ENCODE assay signal across 9 cellular contexts in the genomic region with DNA sequence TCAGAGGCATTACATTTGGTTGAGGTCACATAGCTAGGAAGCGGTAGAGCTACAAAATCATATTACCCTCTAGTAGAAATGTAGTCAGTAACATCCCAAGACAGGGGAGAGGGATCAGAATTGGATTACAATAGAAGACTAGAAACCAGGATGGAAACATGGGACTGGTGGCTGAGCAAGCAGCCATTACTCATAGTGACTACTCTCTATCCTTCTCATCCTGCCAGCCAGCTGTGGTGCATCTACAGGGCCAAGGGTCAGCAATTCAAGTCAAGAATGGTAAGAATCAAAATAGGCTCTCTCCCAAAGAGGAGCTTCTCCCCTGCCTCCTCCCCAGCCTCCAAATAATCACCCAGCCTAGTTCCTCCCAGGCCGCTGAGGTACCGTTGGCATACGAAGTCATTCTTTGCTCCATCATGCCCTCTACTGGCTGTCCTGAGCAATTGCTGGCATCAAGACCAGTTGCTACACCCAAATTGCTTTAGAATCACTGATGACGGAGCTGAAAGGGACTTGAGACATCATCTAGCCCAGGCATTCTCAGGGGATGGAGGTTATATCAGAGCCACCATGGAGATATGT. TPM values are rescaled to one million over a fixed set of nuclear protein-coding genes. Genes with fewer than 3 reads are reported as not detected.
A peak's percentile ranks its signal among the peaks of the same experiment; 100 is the strongest.
DNase-seq lines count a peak whose midpoint lies in the region; ATAC-seq and TF ChIP-seq lines count a peak whose summit lies in the region.
"Had no signal": no experiment of that assay in that cellular context is flagged by ENCODE, and none has a peak within 500 bp of the region (broad histone marks: within the 10 kb centered on the region; RNA-seq: fewer than 3 reads in every experiment).

No MANE protein-coding gene starts in this region.

- TF ChIP-seq CTCF in C4-2B (conservative IDR thresholded peaks at IDR 0.05): peak; percentile 80
- TF ChIP-seq CTCF in psoas muscle (IDR thresholded peaks at IDR 0.05): peak; percentile 70

- H3K9me3 ChIP-seq in psoas muscle: no peaks in the 10 kb centered on the region

- intact Hi-C loops in activated T-helper 1 cell treated with anti-CD3 and anti-CD28 coated beads, Interleukin-12 subunit alpha, Interleukin-12 subunit beta, Interleukin-2, Interleukin-4 antibody, amounts not matched to agents 30 ng/mL and 10 ng/mL and 1 ng/mL, durations not matched to agents 14 hours and 24 hours and 36 hours (cut with micrococcal nuclease): loop anchor here (1.0 to 5.0 kb wide), 5 partner anchors 67 to 537 kb away; partner anchors contain the start of genes EDA and IGBP1
- intact Hi-C loops in psoas muscle (cut with DNase I): loop anchor here (5.0 kb wide), 1 partner anchor 493 kb away; no protein-coding TSS in a partner anchor

- ATAC-seq in GM18519 (IDR thresholded peaks at IDR 0.05; ENCODE audit: low FRiP score, unreplicated experiment): peak; percentile 66
- ATAC-seq in HG03342 (IDR thresholded peaks at IDR 0.05; ENCODE audit: unreplicated experiment): peak; percentile 71
- peak; percentile 55 to 84 (median 72) for ATAC-seq in psoas muscle

- H3K9me3 Mint-ChIP-seq in activated T-helper 1 cell treated with anti-CD3 and anti-CD28 coated beads, Interleukin-12 subunit alpha, Interleukin-12 subunit beta, Interleukin-2, Interleukin-4 antibody, amounts not matched to agents 30 ng/mL and 10 ng/mL and 1 ng/mL, durations not matched to agents 14 hours and 24 hours and 36 hours: no peaks in the 10 kb centered on the region

- no peak overlapping the region for H3K27ac Mint-ChIP-seq in activated T-helper 1 cell treated with anti-CD3 and anti-CD28 coated beads, Interleukin-12 subunit alpha, Interleukin-12 subunit beta, Interleukin-2, Interleukin-4 antibody, amounts not matched to agents 30 ng/mL and 10 ng/mL and 1 ng/mL, durations not matched to agents 14 hours and 24 hours and 36 hours

- peaks cover 3% of the 10 kb centered on the region for H3K27me3 Mint-ChIP-seq in activated T-helper 1 cell treated with anti-CD3 and anti-CD28 coated beads, Interleukin-12 subunit alpha, Interleukin-12 subunit beta, Interleukin-2, Interleukin-4 antibody, amounts not matched to agents 30 ng/mL and 10 ng/mL and 1 ng/mL, durations not matched to agents 14 hours and 24 hours and 36 hours (ENCODE audit: insufficient read depth)

- 15 to 21% (median 19%) methylated on average over 5 of the region's 5 CpGs for WGBS in psoas muscle, 3 donors

- no peaks in the 10 kb centered on the region for H3K4me1 ChIP-seq in psoas muscle

- peaks cover 0 to 35% (median 0%) of the 10 kb centered on the region in 3 donors for H3K27me3 ChIP-seq in psoas muscle (ENCODE audit: insufficient read depth in 3 of 3, low read length in 2 of 3)

- H3K36me3 Mint-ChIP-seq in activated T-helper 1 cell treated with anti-CD3 and anti-CD28 coated beads, Interleukin-12 subunit alpha, Interleukin-12 subunit beta, Interleukin-2, Interleukin-4 antibody, amounts not matched to agents 30 ng/mL and 10 ng/mL and 1 ng/mL, durations not matched to agents 14 hours and 24 hours and 36 hours (ENCODE audit: low read depth): no peaks in the 10 kb centered on the region

- H3K4me3 ChIP-seq in psoas muscle: no peak overlapping the region

- H3K36me3 ChIP-seq in psoas muscle (ENCODE audit: insufficient read depth in 1 of 2, low read depth in 1 of 2): no peaks in the 10 kb centered on the region

- no peak overlapping the region for H3K4me3 Mint-ChIP-seq in activated T-helper 1 cell treated with anti-CD3 and anti-CD28 coated beads, Interleukin-12 subunit alpha, Interleukin-12 subunit beta, Interleukin-2, Interleukin-4 antibody, amounts not matched to agents 30 ng/mL and 10 ng/mL and 1 ng/mL, durations not matched to agents 14 hours and 24 hours and 36 hours

- DNase-seq in NCI-H82 (lab: John Stamatoyannopoulos, UW) (peak; percentile 89), germinal center (ENCODE audit: low spot score) (peak; percentile 32), psoas muscle (no peak), T1000 (lab: John Stamatoyannopoulos, UW) (no peak)
- DNase-seq in activated T-helper 1 cell treated with anti-CD3 and anti-CD28 coated beads, Interleukin-12 subunit alpha, Interleukin-12 subunit beta, Interleukin-2, Interleukin-4 antibody, amounts not matched to agents 30 ng/mL and 10 ng/mL and 1 ng/mL, durations not matched to agents 14 hours and 24 hours and 36 hours (ENCODE audit: low spot score): peak; percentile 15

- H3K4me1 Mint-ChIP-seq in activated T-helper 1 cell treated with anti-CD3 and anti-CD28 coated beads, Interleukin-12 subunit alpha, Interleukin-12 subunit beta, Interleukin-2, Interleukin-4 antibody, amounts not matched to agents 30 ng/mL and 10 ng/mL and 1 ng/mL, durations not matched to agents 14 hours and 24 hours and 36 hours (ENCODE audit: low read depth): peaks cover 40% of the 10 kb centered on the region

- H3K27ac ChIP-seq in C4-2B (no peak overlapping the region), psoas muscle (no peak overlapping the region)

RNA-seq across cellular contexts. Expression of gene AWAT2, which starts 19.4 kb away (rescaled TPM):
- total RNA-seq in activated T-helper 1 cell treated with anti-CD3 and anti-CD28 coated beads, Interleukin-12 subunit alpha, Interleukin-12 subunit beta, Interleukin-2, Interleukin-4 antibody, amounts not matched to agents 30 ng/mL and 10 ng/mL and 1 ng/mL, durations not matched to agents 14 hours and 24 hours and 36 hours: not detected in 2 replicates
- not detected for total RNA-seq in psoas muscle
- polyA plus RNA-seq in psoas muscle: not detected

RNA-seq across cellular contexts. Expression of gene OTUD6A, which starts 31.9 kb away (rescaled TPM):
- not detected in 2 replicates for total RNA-seq in activated T-helper 1 cell treated with anti-CD3 and anti-CD28 coated beads, Interleukin-12 subunit alpha, Interleukin-12 subunit beta, Interleukin-2, Interleukin-4 antibody, amounts not matched to agents 30 ng/mL and 10 ng/mL and 1 ng/mL, durations not matched to agents 14 hours and 24 hours and 36 hours
- not detected for total RNA-seq in psoas muscle
- polyA plus RNA-seq in psoas muscle: not detected
- total RNA-seq: pulmonary artery endothelial cell had no signal

Comparison
In these comparisons a context has a peak if more than half of its experiments do, and no peak if none do; other contexts are left out.
1. DNase-seq: peak in NCI-H82 (single experiment), activated T-helper 1 cell treated with anti-CD3 and anti-CD28 coated beads, Interleukin-12 subunit alpha, Interleukin-12 subunit beta, Interleukin-2, Interleukin-4 antibody, amounts not matched to agents 30 ng/mL and 10 ng/mL and 1 ng/mL, durations not matched to agents 14 hours and 24 hours and 36 hours (single experiment) and germinal center (single experiment); none in psoas muscle (0 of 2) and T1000 (single experiment).
2. Peak in every context shown above with its lines, with median percentiles within 50 percentile points of each other: ATAC-seq.